Comparison of ENCODE assay signal across 29 cellular contexts in genomic region chr12:63317447-63317846, GRCh38.
DNase-seq lines count a peak whose midpoint lies in the region; ATAC-seq, FAIRE-seq and TF ChIP-seq lines count a peak whose summit lies in the region.
"Had no signal": no experiment of that assay in that cellular context is flagged by ENCODE, and none has a peak within 500 bp of the region (broad histone marks: within the 10 kb centered on the region; RNA-seq: fewer than 3 reads in every experiment).

No MANE protein-coding gene starts in this region.

- H3K9me3 ChIP-seq in H1 (ENCODE audit: insufficient read depth in 2 of 2, low read depth in 1 of 2, low read length in 1 of 2), result no peaks in the 10 kb centered on the region
- H3K9me3 ChIP-seq in naive thymus-derived CD4-positive, alpha-beta T cell (ENCODE audit: control insufficient read depth in 2 of 3, low read length in 3 of 3), result no peaks in the 10 kb centered on the region
- H3K9me3 ChIP-seq in tibial artery, result no peaks in the 10 kb centered on the region
- H3K9me3 ChIP-seq: BE2C, BLaER1 had no signal

- H3K4me2 ChIP-seq in H1 (ENCODE audit: insufficient read depth in 1 of 2, low read depth in 2 of 2, low read length in 2 of 2), result no peak overlapping the region
- H3K4me2 ChIP-seq: BLaER1 had no signal

- no peaks in the 10 kb centered on the region for H3K23me2 ChIP-seq in H1 (ENCODE audit: low read depth, low read length)

- no peak overlapping the region for H2BK20ac ChIP-seq in H1 (ENCODE audit: low read length)

- no peak overlapping the region for H2BK5ac ChIP-seq in H1 (ENCODE audit: low read depth, low read length)

- H3K27ac ChIP-seq in H1 (ENCODE audit: low read depth, low read length) (no peak overlapping the region), tibial artery (peak overlapping the region; percentile 63 to 75)
- no peak overlapping the region for H3K27ac ChIP-seq in naive thymus-derived CD4-positive, alpha-beta T cell (ENCODE audit: low read depth, low read length)
- H3K27ac ChIP-seq: BLaER1 had no signal

- no peaks in the 10 kb centered on the region for H3K36me3 ChIP-seq in H1 (ENCODE audit: control insufficient read depth in 2 of 4, insufficient read depth in 4 of 4, low read length in 3 of 4)
- no peaks in the 10 kb centered on the region for H3K36me3 ChIP-seq in naive thymus-derived CD4-positive, alpha-beta T cell (ENCODE audit: control insufficient read depth in 2 of 3, insufficient read depth in 3 of 3, low read length in 3 of 3)
- H3K36me3 ChIP-seq in tibial artery, result no peaks in the 10 kb centered on the region
- H3K36me3 ChIP-seq: BE2C, BLaER1 had no signal

- TF ChIP-seq CTCF in H1 (IDR thresholded peaks at IDR 0.05; ENCODE audit: control extremely low read depth in 1 of 3, insufficient read depth in 1 of 3, low read depth in 1 of 3, low read length in 3 of 3), result no peak
- TF ChIP-seq CTCF in tibial artery (IDR thresholded peaks at IDR 0.05), result no peak

- no peak for TF ChIP-seq POLR2A in H1 (IDR thresholded peaks at IDR 0.05; ENCODE audit: control extremely low read depth in 1 of 2, low read depth in 2 of 2, low read length in 2 of 2)

- no peak overlapping the region for H3K56ac ChIP-seq in H1 (replicated peaks; ENCODE audit: insufficient read length, low read depth, low read length)

- H3K18ac ChIP-seq in H1 (ENCODE audit: extremely low read depth, low read length), result no peak overlapping the region

- no peaks in the 10 kb centered on the region for H3K27me3 ChIP-seq in H1 (replicated peaks in 1 of 4; ENCODE audit: control insufficient read depth in 3 of 4, extremely low read depth in 1 of 4, insufficient read depth in 3 of 4, low read length in 3 of 4)
- no peaks in the 10 kb centered on the region for H3K27me3 ChIP-seq in naive thymus-derived CD4-positive, alpha-beta T cell (ENCODE audit: control insufficient read depth in 2 of 2, insufficient read depth in 2 of 2, low read length in 2 of 2)
- H3K27me3 ChIP-seq in tibial artery, result no peaks in the 10 kb centered on the region
- H3K27me3 ChIP-seq: BLaER1 had no signal

- peak; percentile 29 for ATAC-seq in naive thymus-derived CD4-positive, alpha-beta T cell
- ATAC-seq in HG03378 (IDR thresholded peaks at IDR 0.05; ENCODE audit: unreplicated experiment) (no peak), GM18858 (IDR thresholded peaks at IDR 0.05; ENCODE audit: unreplicated experiment) (no peak), left lobe of liver (no peak)
- ATAC-seq: GM12878 had no signal

- 77% methylated on average over 3 of the region's 6 CpGs; no CpG with 5 or more reads in 1 of the 2 experiments for WGBS in H1 (ENCODE audit: extremely low coverage in 1 of 2, insufficient coverage in 1 of 2, insufficient read length in 1 of 2, insufficient replicate concordance in 2 of 2, low coverage in 1 of 2, low lambda C conversion rate in 2 of 2, missing lambda C conversion rate in 1 of 2), 2 experiments

- H4K20me1 ChIP-seq in H1 (replicated peaks in 1 of 2; ENCODE audit: control insufficient read depth in 1 of 2, insufficient read depth in 2 of 2, low read length in 2 of 2), result no peaks in the 10 kb centered on the region
- H4K20me1 ChIP-seq: BLaER1 had no signal

- CTCF ChIA-PET in H1 (lab: Charles Lee; ENCODE audit: partially characterized antibody), result no interaction called here
- CTCF ChIA-PET in naive thymus-derived CD4-positive, alpha-beta T cell (lab: Charles Lee), result no interaction called here

- H2AK5ac ChIP-seq in H1 (ENCODE audit: low read depth, low read length), result no peak overlapping the region

- H3K27me3 Mint-ChIP-seq in naive thymus-derived CD4-positive, alpha-beta T cell, result no peaks in the 10 kb centered on the region
- H3K27me3 Mint-ChIP-seq: CD4-positive, CD25-positive, alpha-beta regulatory T cell; CD8-positive, alpha-beta memory T cell had no signal

- DNase-seq in RPMI7951 (ENCODE audit: low read depth), result peak; percentile 84
- no peak for DNase-seq in H1 (ENCODE audit: low read depth in 1 of 2, low spot score in 2 of 2)
- no peak for DNase-seq in naive thymus-derived CD4-positive, alpha-beta T cell
- no peak for DNase-seq in tibial artery
- DNase-seq in left lobe of liver (ENCODE audit: low spot score), result no peak
- DNase-seq: 8988T; ACHN; BE2C; C1 segment of cervical spinal cord; CD4-positive, alpha-beta memory T cell; CD4-positive, CD25-positive, alpha-beta regulatory T cell; CD8-positive, alpha-beta memory T cell; COR-L47; DMS 273 treated with DMSO at 0.1 percent for 48 hours; DMS153; DMS53; DMS79; DND-41; EL; GDM1 had no signal

- no peaks in the 10 kb centered on the region for H3K36me3 Mint-ChIP-seq in naive thymus-derived CD4-positive, alpha-beta T cell
- H3K36me3 Mint-ChIP-seq: CD14-positive monocyte; CD4-positive, alpha-beta memory T cell; CD4-positive, CD25-positive, alpha-beta regulatory T cell; CD8-positive, alpha-beta memory T cell had no signal

- no peak overlapping the region for H3K23ac ChIP-seq in H1 (ENCODE audit: insufficient read length)

- H3K4me3 Mint-ChIP-seq in naive thymus-derived CD4-positive, alpha-beta T cell, result no peak overlapping the region
- H3K4me3 Mint-ChIP-seq: CD14-positive monocyte; CD4-positive, alpha-beta memory T cell; CD8-positive, alpha-beta memory T cell had no signal

- no peak overlapping the region for H3K4ac ChIP-seq in H1 (replicated peaks; ENCODE audit: insufficient read length, low read depth, low read length)

- no peak for TF ChIP-seq RAD21 in H1 (IDR thresholded peaks at IDR 0.05 in 1 of 2, conservative IDR thresholded peaks at IDR 0.05 in 1 of 2; ENCODE audit: low read depth in 2 of 2, low read length in 2 of 2)

- no peak overlapping the region; the same call in 1 of the 2 replicates for H4K8ac ChIP-seq in H1 (ENCODE audit: extremely low read depth, insufficient read depth, low read length)

- H3K9ac ChIP-seq in H1 (replicated peaks in 1 of 4; ENCODE audit: extremely low read depth in 1 of 4, low read depth in 3 of 4, low read length in 3 of 4), result no peak overlapping the region
- H3K9ac ChIP-seq: BLaER1 had no signal

- no peak overlapping the region for H3K4me3 ChIP-seq in H1 (ENCODE audit: extremely low read depth in 1 of 4, insufficient read depth in 2 of 4, low read depth in 3 of 4, low read length in 4 of 4)
- no peak overlapping the region for H3K4me3 ChIP-seq in naive thymus-derived CD4-positive, alpha-beta T cell (ENCODE audit: low read length)
- no peak overlapping the region for H3K4me3 ChIP-seq in tibial artery
- H3K4me3 ChIP-seq: BLaER1, GM12878 had no signal

- no peak overlapping the region for H4K91ac ChIP-seq in H1 (replicated peaks; ENCODE audit: insufficient read length, low read length)

- no peak overlapping the region for H2BK120ac ChIP-seq in H1 (replicated peaks; ENCODE audit: low read depth, low read length)

- H2BK12ac ChIP-seq in H1 (ENCODE audit: low read depth, low read length), result no peak overlapping the region

- POLR2A ChIA-PET in H1 (lab: Charles Lee; ENCODE audit: partially characterized antibody), result no interaction called here
- POLR2A ChIA-PET in naive thymus-derived CD4-positive, alpha-beta T cell (lab: Charles Lee), result no interaction called here

- no peak for TF ChIP-seq EP300 in H1 (IDR thresholded peaks at IDR 0.05; ENCODE audit: borderline replicate concordance in 1 of 2, low read depth in 2 of 2, low read length in 2 of 2)

- peaks cover 0 to 2% (median 0%) of the 10 kb centered on the region in 11 donors for H3K9me3 Mint-ChIP-seq in naive thymus-derived CD4-positive, alpha-beta T cell

- H3K4me1 Mint-ChIP-seq in naive thymus-derived CD4-positive, alpha-beta T cell, result peaks cover 0 to 10% (median 0%) of the 10 kb centered on the region in 7 donors
- H3K4me1 Mint-ChIP-seq: CD14-positive monocyte; CD4-positive, alpha-beta memory T cell; CD4-positive, CD25-positive, alpha-beta regulatory T cell; CD8-positive, alpha-beta memory T cell had no signal

- H2AFZ ChIP-seq in H1 (ENCODE audit: low read length), result peak overlapping the region; percentile 22; the same call in 1 of the 2 replicates

- H3K14ac ChIP-seq in H1 (ENCODE audit: insufficient read length), result no peak overlapping the region

- no peak overlapping the region for H3K27ac Mint-ChIP-seq in naive thymus-derived CD4-positive, alpha-beta T cell
- H3K27ac Mint-ChIP-seq: CD14-positive monocyte; CD4-positive, alpha-beta memory T cell; CD4-positive, CD25-positive, alpha-beta regulatory T cell; CD8-positive, alpha-beta memory T cell had no signal

- FAIRE-seq in H1 (lab: Jason Lieb, UNC), result no peak
- FAIRE-seq: A204.1, GM12878, GM12892, GM18507, GM19239 had no signal

- no peak overlapping the region for H4K5ac ChIP-seq in H1 (ENCODE audit: insufficient read length, low read depth, low read length)

- no peak overlapping the region for H2BK15ac ChIP-seq in H1 (ENCODE audit: low read length)

- H3K4me1 ChIP-seq in H1 (replicated peaks in 1 of 4; ENCODE audit: control insufficient read depth in 3 of 4, insufficient read depth in 4 of 4, low read length in 3 of 4) (no peaks in the 10 kb centered on the region), tibial artery (peaks cover 0 to 45% (median 8%) of the 10 kb centered on the region in 4 donors)
- H3K4me1 ChIP-seq in naive thymus-derived CD4-positive, alpha-beta T cell (ENCODE audit: control insufficient read depth in 2 of 2, insufficient read depth in 2 of 2, low read length in 2 of 2), result no peaks in the 10 kb centered on the region
- H3K4me1 ChIP-seq: BE2C, BLaER1 had no signal

- no peaks in the 10 kb centered on the region for H3K79me1 ChIP-seq in H1 (ENCODE audit: low read depth, low read length)

- no peaks in the 10 kb centered on the region for H3K79me2 ChIP-seq in H1 (ENCODE audit: control insufficient read depth in 1 of 2, insufficient read depth in 2 of 2, low read length in 2 of 2)

- intact Hi-C loops in naive thymus-derived CD4-positive, alpha-beta T cell (cut with micrococcal nuclease), result no loop called here
- intact Hi-C loops in tibial artery (cut with DNase I; ENCODE audit: low total_unique reads), result no loop called here

TF ChIP-seq in H1, 55 proteins besides CTCF, POLR2A, EP300 and RAD21 (continues in another document):
- TF ChIP-seq SP1 (IDR thresholded peaks at IDR 0.05; ENCODE audit: low read depth, low read length) (no peak), ASH2L (IDR thresholded peaks at IDR 0.05; ENCODE audit: low read length) (no peak), JUND (IDR thresholded peaks at IDR 0.05; ENCODE audit: low read length) (no peak), RBBP5 (IDR thresholded peaks at IDR 0.05; ENCODE audit: borderline replicate concordance, low read depth, low read length) (no peak), SRF (IDR thresholded peaks at IDR 0.05; ENCODE audit: low read depth, low read length) (no peak), CHD2 (IDR thresholded peaks at IDR 0.05; ENCODE audit: low read length) (no peak), GTF2F1 (IDR thresholded peaks at IDR 0.05; ENCODE audit: borderline replicate concordance, low read depth, low read length) (no peak), MAFK (IDR thresholded peaks at IDR 0.05; ENCODE audit: low read depth, low read length) (no peak), SIRT6 (IDR thresholded peaks at IDR 0.05; ENCODE audit: low read length) (no peak), EZH2 (IDR thresholded peaks at IDR 0.05; ENCODE audit: low read depth, low read length, severe bottlenecking) (no peak), TBP (IDR thresholded peaks at IDR 0.05; ENCODE audit: low read depth, low read length) (no peak), SIX5 (IDR thresholded peaks at IDR 0.05; ENCODE audit: low read depth, low read length) (no peak), TCF12 (IDR thresholded peaks at IDR 0.05; ENCODE audit: low read depth, low read length) (no peak)

Comparison
In these comparisons a context has a peak if more than half of its experiments do, and no peak if none do; other contexts are left out.
1. H3K27ac ChIP-seq: peak in tibial artery (2 of 2); none in H1 (single experiment) and naive thymus-derived CD4-positive, alpha-beta T cell (single experiment).